1 cellular context compared by ENCODE assay signal in the genomic region with DNA sequence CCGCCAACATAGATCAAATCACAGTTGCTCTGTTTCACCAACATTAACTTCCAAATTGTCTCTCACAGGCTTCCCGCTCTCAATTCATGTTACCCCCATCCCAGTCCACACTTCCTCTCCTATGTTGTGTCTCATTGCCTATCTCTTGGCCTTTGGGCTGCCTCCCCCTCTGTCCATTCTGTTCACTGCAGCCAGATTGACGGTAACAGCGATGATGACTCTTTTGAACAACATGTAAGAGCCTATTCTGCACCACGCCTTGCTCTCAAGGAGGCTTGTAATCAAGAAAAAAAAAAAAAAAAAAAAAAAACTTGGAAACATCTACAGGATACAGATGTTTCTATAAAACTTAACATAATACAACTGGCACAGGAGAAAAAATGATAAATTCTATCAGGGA.
TF ChIP-seq lines count a peak whose summit lies in the region.

No MANE protein-coding gene starts in this region.

TF ChIP-seq in A549, 52 proteins besides CTCF, POLR2A, EP300 and RAD21 (continued from another document):
- TF ChIP-seq, protein P1, sequence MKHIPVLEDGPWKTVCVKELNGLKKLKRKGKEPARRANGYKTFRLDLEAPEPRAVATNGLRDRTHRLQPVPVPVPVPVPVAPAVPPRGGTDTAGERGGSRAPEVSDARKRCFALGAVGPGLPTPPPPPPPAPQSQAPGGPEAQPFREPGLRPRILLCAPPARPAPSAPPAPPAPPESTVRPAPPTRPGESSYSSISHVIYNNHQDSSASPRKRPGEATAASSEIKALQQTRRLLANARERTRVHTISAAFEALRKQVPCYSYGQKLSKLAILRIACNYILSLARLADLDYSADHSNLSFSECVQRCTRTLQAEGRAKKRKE (CRISPR knock-in tag; IDR thresholded peaks at IDR 0.05; ENCODE audit: low read depth): no peak
- TF ChIP-seq, protein P2, sequence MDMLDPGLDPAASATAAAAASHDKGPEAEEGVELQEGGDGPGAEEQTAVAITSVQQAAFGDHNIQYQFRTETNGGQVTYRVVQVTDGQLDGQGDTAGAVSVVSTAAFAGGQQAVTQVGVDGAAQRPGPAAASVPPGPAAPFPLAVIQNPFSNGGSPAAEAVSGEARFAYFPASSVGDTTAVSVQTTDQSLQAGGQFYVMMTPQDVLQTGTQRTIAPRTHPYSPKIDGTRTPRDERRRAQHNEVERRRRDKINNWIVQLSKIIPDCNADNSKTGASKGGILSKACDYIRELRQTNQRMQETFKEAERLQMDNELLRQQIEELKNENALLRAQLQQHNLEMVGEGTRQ (IDR thresholded peaks at IDR 0.05): no peak
- TF ChIP-seq FOSL2 (IDR thresholded peaks at IDR 0.05) (no peak), FOSL2 (CRISPR knock-in tag; IDR thresholded peaks at IDR 0.05) (no peak), ZSCAN20 (CRISPR knock-in tag; IDR thresholded peaks at IDR 0.05) (no peak), RCOR1 (IDR thresholded peaks at IDR 0.05; ENCODE audit: low read depth, low read length) (no peak), MAZ (IDR thresholded peaks at IDR 0.05; ENCODE audit: borderline replicate concordance, low read depth, low read length) (no peak), FOSB (CRISPR knock-in tag; IDR thresholded peaks at IDR 0.05) (no peak), RFX5 (IDR thresholded peaks at IDR 0.05) (no peak), HDAC2 (IDR thresholded peaks at IDR 0.05) (no peak), JUN (IDR thresholded peaks at IDR 0.05) (no peak), SMC3 (IDR thresholded peaks at IDR 0.05) (no peak), HOXA7 (CRISPR knock-in tag; IDR thresholded peaks at IDR 0.05) (no peak), MYC (IDR thresholded peaks at IDR 0.05; ENCODE audit: borderline replicate concordance, low read length) (no peak), JUNB (IDR thresholded peaks at IDR 0.05) (no peak), CHD4 (IDR thresholded peaks at IDR 0.05; ENCODE audit: borderline replicate concordance) (no peak), ESRRA (IDR thresholded peaks at IDR 0.05; ENCODE audit: borderline replicate concordance, low read length) (no peak), HOXB5 (CRISPR knock-in tag; IDR thresholded peaks at IDR 0.05) (no peak)
- TF ChIP-seq, protein P3, sequence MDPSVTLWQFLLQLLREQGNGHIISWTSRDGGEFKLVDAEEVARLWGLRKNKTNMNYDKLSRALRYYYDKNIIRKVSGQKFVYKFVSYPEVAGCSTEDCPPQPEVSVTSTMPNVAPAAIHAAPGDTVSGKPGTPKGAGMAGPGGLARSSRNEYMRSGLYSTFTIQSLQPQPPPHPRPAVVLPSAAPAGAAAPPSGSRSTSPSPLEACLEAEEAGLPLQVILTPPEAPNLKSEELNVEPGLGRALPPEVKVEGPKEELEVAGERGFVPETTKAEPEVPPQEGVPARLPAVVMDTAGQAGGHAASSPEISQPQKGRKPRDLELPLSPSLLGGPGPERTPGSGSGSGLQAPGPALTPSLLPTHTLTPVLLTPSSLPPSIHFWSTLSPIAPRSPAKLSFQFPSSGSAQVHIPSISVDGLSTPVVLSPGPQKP (IDR thresholded peaks at IDR 0.05; ENCODE audit: low read depth, low read length): no peak
